ENCODE assay signal across 9 cellular contexts in the genomic region with DNA sequence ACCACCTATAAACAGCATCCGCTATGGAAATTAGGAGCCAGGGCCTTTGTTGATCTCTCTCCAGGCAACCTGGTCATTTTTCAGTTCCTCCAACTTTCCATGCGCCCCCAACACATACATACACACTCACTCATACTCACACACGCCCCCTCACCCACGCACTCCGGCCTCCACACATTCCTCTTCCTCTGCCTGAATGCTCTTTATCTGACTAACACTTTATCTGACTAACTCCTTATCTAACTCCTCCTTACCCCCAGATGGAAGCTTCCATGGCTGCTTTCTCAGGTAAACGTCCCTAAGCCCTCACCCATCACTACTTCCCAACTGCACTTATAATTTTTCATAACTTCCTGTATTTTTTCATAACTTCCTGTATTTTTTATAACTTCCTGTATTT. TPM values are rescaled to one million over a fixed set of nuclear protein-coding genes. Genes with fewer than 3 reads are reported as not detected.
A peak's percentile ranks its signal among the peaks of the same experiment; 100 is the strongest.
DNase-seq lines count a peak whose midpoint lies in the region; ATAC-seq, FAIRE-seq and TF ChIP-seq lines count a peak whose summit lies in the region.
"Had no signal": no experiment of that assay in that cellular context is flagged by ENCODE, and none has a peak within 500 bp of the region (broad histone marks: within the 10 kb centered on the region; RNA-seq: fewer than 3 reads in every experiment).

No MANE protein-coding gene starts in this region.

- H3K36me3 ChIP-seq in bronchial epithelial cell (ENCODE audit: control insufficient read depth, insufficient read depth, low read length) (no peaks in the 10 kb centered on the region), spleen (no peaks in the 10 kb centered on the region)

- H3K27me3 ChIP-seq in bronchial epithelial cell (ENCODE audit: control insufficient read depth, insufficient read depth, low read length) (no peaks in the 10 kb centered on the region), spleen (replicated peaks in 1 of 7) (no peaks in the 10 kb centered on the region)

- WGBS in spleen, 5 donors: 36 to 55% (median 44%) methylated on average over 6 of the region's 6 CpGs

- TF ChIP-seq POLR2A in spleen (IDR thresholded peaks at IDR 0.05): no peak

- TF ChIP-seq CTCF in bronchial epithelial cell (IDR thresholded peaks at IDR 0.05; ENCODE audit: insufficient read depth, low read length, severe bottlenecking) (no peak), spleen (IDR thresholded peaks at IDR 0.05 in 8 of 11, conservative IDR thresholded peaks at IDR 0.05 in 3 of 11) (no peak)

- no peak overlapping the region for H3K4me3 ChIP-seq in bronchial epithelial cell (ENCODE audit: low read depth, low read length)
- peak overlapping the region in 3 of 8 donors; percentile 8 to 40 (median 16) for H3K4me3 ChIP-seq in spleen

- H3K9me3 ChIP-seq in spleen: no peaks in the 10 kb centered on the region

- DNase-seq in GM04503 (ENCODE audit: low read depth) (peak; percentile 59), SW480 (ENCODE audit: low spot score) (peak; percentile 17), bronchial epithelial cell (ENCODE audit: low read depth) (peak; percentile 44), spleen (no peak), NCI-H128 (lab: John Stamatoyannopoulos, UW; ENCODE audit: unreplicated experiment) (no peak), left cardiac atrium (no peak)
- DNase-seq: small intestine had no signal

- H3K4me1 ChIP-seq in spleen: peaks cover 10 to 85% (median 37%) of the 10 kb centered on the region in 6 donors

- intact Hi-C loops in spleen (cut with DNase I; ENCODE audit: low total_unique reads) (no loop called here), left cardiac atrium (cut with DNase I) (no loop called here)

- FAIRE-seq in bronchial epithelial cell (lab: Jason Lieb, UNC): no peak
- FAIRE-seq: small intestine had no signal

- ATAC-seq in GM18519 (IDR thresholded peaks at IDR 0.05; ENCODE audit: low FRiP score, unreplicated experiment) (no peak), left cardiac atrium (no peak), HG03025 (IDR thresholded peaks at IDR 0.05; ENCODE audit: low FRiP score, unreplicated experiment) (no peak)

- H3K27ac ChIP-seq in spleen: peak overlapping the region in 7 of 8 donors; percentile 58 to 84 (median 68)

RNA-seq across cellular contexts. Expression of gene CASS4, which starts 17.4 kb away (rescaled TPM):
- total RNA-seq in bronchial epithelial cell: 0.13 TPM in 1 of 2 replicates, not detected in the other
- 10 to 100 TPM; 10.3 to 15.5 (median 12.5) TPM for total RNA-seq in spleen
- polyA plus RNA-seq in spleen: 1 to 10 TPM; 1.2 to 1.9 (median 1.6) TPM
- under 1 TPM; 0.65 to 0.80 TPM for total RNA-seq in left cardiac atrium

RNA-seq across cellular contexts. Expression of gene CSTF1, which starts 37.1 kb away (rescaled TPM):
- total RNA-seq in bronchial epithelial cell: 21.9 and 22.4 TPM in 2 replicates
- 10 to 100 TPM; 24.4 to 45.0 (median 32.9) TPM for total RNA-seq in spleen
- 10 to 100 TPM in 2 of 3 donors, 1 to 10 TPM in 1; 9.8 to 13.8 (median 10.9) TPM for polyA plus RNA-seq in spleen
- total RNA-seq in left cardiac atrium: 10 to 100 TPM; 20.2 to 20.9 TPM

RNA-seq across cellular contexts. Expression of gene AURKA, which starts 37.5 kb away (rescaled TPM):
- total RNA-seq in bronchial epithelial cell (1.6 and 2.6 TPM in 2 replicates), spleen (10 to 100 TPM in 1 of 7 donors, 1 to 10 TPM in 6; 3.0 to 10.0 (median 7.5) TPM), left cardiac atrium (10 to 100 TPM in 1 of 2 donors, 1 to 10 TPM in 1; 8.9 to 10.3 TPM)
- polyA plus RNA-seq in spleen: 1 to 10 TPM; 1.6 to 7.2 (median 5.1) TPM

RNA-seq across cellular contexts. Expression of gene RTF2, which starts 38.9 kb away (rescaled TPM):
- 60.0 and 83.6 TPM in 2 replicates for total RNA-seq in bronchial epithelial cell
- 10 to 100 TPM; 50.3 to 89.3 (median 72.7) TPM for total RNA-seq in spleen
- polyA plus RNA-seq in spleen: 10 to 100 TPM; 66.2 to 83.9 (median 83.8) TPM
- 10 to 100 TPM; 68.6 to 73.2 TPM for total RNA-seq in left cardiac atrium

Comparison
In these comparisons a context has a peak if more than half of its experiments do, and no peak if none do; other contexts are left out.
1. DNase-seq: peak in GM04503 (single experiment), SW480 (single experiment) and bronchial epithelial cell (single experiment); none in spleen (single experiment), NCI-H128 (single experiment) and left cardiac atrium (single experiment).